9 cellular contexts compared by ENCODE assay signal in genomic region chr7:47573758-47574472, GRCh38. TPM values are rescaled to one million over a fixed set of nuclear protein-coding genes. Genes with fewer than 3 reads are reported as not detected.
A peak's percentile ranks its signal among the peaks of the same experiment; 100 is the strongest.
DNase-seq lines count a peak whose midpoint lies in the region; ATAC-seq lines count a peak whose summit lies in the region.
"Had no signal": no experiment of that assay in that cellular context is flagged by ENCODE, and none has a peak within 500 bp of the region (broad histone marks: within the 10 kb centered on the region; RNA-seq: fewer than 3 reads in every experiment).

No MANE protein-coding gene starts in this region.

- DNase-seq in GM04504 (ENCODE audit: low read depth) (peak; percentile 95), SJSA1 (ENCODE audit: low read depth in 1 of 2, low spot score in 2 of 2) (peak; percentile 56 to 88), fibroblast of the conjunctiva (ENCODE audit: low read depth) (peak; percentile 75), T-helper 2 cell (no peak)

- peak overlapping the region; percentile 56 for H3K4me2 ChIP-seq in skeletal muscle satellite cell (ENCODE audit: low read length)

- H3K27me3 ChIP-seq in SJSA1 (replicated peaks) = no peaks in the 10 kb centered on the region
- no peaks in the 10 kb centered on the region for H3K27me3 ChIP-seq in skeletal muscle satellite cell (ENCODE audit: control insufficient read depth, insufficient read depth, low read length)
- H3K27me3 ChIP-seq: foreskin keratinocyte had no signal

- peak overlapping the region; percentile 75 for H3K9ac ChIP-seq in skeletal muscle satellite cell (ENCODE audit: low read depth, low read length)

- H3K4me1 ChIP-seq in SJSA1 (replicated peaks) (peaks cover 93% of the 10 kb centered on the region), skeletal muscle satellite cell (ENCODE audit: control insufficient read depth, insufficient read depth, low read length) (peaks cover 63% of the 10 kb centered on the region)

- H3K27ac ChIP-seq in SJSA1 = peak overlapping the region; percentile 68
- H3K27ac ChIP-seq: foreskin keratinocyte had no signal

- H3K36me3 ChIP-seq in SJSA1 (peaks cover 51% of the 10 kb centered on the region), skeletal muscle satellite cell (ENCODE audit: insufficient read depth, low read length) (peaks cover 5% of the 10 kb centered on the region)

- no peak for ATAC-seq in GM21423 (IDR thresholded peaks at IDR 0.05; ENCODE audit: unreplicated experiment)
- ATAC-seq in esophagus mucosa = no peak
- ATAC-seq in HG02885 (IDR thresholded peaks at IDR 0.05; ENCODE audit: poor library complexity, unreplicated experiment) = no peak
- ATAC-seq: foreskin keratinocyte had no signal

- H3K4me3 ChIP-seq in SJSA1 (no peak overlapping the region), skeletal muscle satellite cell (ENCODE audit: low read length) (peak overlapping the region; percentile 9)

- H3K9me3 ChIP-seq in SJSA1 (replicated peaks) (no peaks in the 10 kb centered on the region), skeletal muscle satellite cell (replicated peaks; ENCODE audit: low read length) (no peaks in the 10 kb centered on the region)

RNA-seq across cellular contexts. Expression of gene TNS3, which starts 8.0 kb away (rescaled TPM):
- 56.9 and 92.5 TPM in 2 replicates for total RNA-seq in SJSA1 (2014; rRNA removed; shearing (Covaris generic))
- total RNA-seq in skeletal muscle satellite cell (2012; rRNA removed) = 9.9 and 11.4 TPM in 2 replicates
- total RNA-seq in esophagus mucosa = 4.6 TPM

Comparison
In these comparisons a context has a peak if more than half of its experiments do, and no peak if none do; other contexts are left out.
1. DNase-seq: peak in GM04504 (single experiment), SJSA1 (2 of 2) and fibroblast of the conjunctiva (single experiment); none in T-helper 2 cell (0 of 5).
2. RNA of gene TNS3, which starts 8.0 kb away (total RNA-seq): 56.9 to 92.5 TPM in SJSA1; 4.6 TPM in esophagus mucosa (single experiment); every median in the first group is over 10 times any median in the second.